In the genomic region with DNA sequence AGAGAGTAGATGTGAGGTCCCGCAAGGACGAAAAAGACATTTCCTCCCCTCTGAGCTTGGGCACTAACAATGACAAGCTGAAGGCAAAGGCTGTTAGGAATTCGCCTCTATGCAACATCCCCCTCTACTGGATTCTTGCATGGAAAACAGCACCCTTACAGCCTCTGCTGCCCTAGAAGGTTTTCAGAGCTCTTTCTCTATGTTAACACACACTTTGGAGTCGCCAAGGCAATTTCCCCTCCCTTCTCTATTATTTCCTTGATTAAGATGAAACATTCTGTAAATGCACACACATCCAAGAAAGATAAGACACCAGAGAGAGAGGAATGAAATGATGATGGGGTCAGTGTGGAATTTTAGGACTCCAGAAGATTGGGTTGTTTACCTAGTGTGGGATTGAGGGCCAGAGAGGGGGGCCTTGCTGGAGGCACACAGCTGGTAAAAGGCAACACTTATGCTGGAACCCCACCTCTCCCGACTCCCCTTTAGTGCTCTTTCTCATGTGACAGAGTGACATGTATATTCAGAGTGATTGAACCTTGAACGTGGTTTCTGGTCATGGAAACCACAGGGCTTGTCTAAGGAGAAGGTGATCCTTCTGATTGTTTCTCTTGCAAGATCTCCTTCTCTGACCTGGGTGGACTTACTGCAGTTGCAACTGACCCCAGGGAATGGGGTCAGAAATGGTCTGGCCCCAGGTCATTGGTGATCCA, we compare ENCODE assay signal across 8 cellular contexts.
DNase-seq lines count a peak whose midpoint lies in the region; ATAC-seq and TF ChIP-seq lines count a peak whose summit lies in the region.

No MANE protein-coding gene starts in this region.

- peak overlapping the region; percentile 24 for H3K4me3 Mint-ChIP-seq in chondrocyte (ENCODE audit: unreplicated experiment)
- H3K4me3 Mint-ChIP-seq in stimulated activated naive B cell treated with anti-CD40 and anti-IgM and Interleukin-4, amounts not matched to agents 10 μg/mL and 1 μg/mL and 100 μg/mL, for 72 hours = no peak overlapping the region

- peak; percentile 96 for TF ChIP-seq CTCF in chondrocyte (IDR thresholded peaks at IDR 0.05)

- CTCF ChIA-PET in HEK293T (lab: Yijun Ruan, JAX) = interaction anchor here (0.5 to 1.9 kb wide), 27 partner anchors 11 to 1239 kb away, joined by 3 to 9 read pairs (median 4); a partner anchor contains a TSS

- POLR2A ChIA-PET in HEK293T (lab: Yijun Ruan, JAX) = interaction anchor here (1.4 to 1.8 kb wide), 2 partner anchors 295 to 337 kb away, joined by 6 to 12 read pairs; a partner anchor contains a TSS

- no peaks in the 10 kb centered on the region for H3K9me3 Mint-ChIP-seq in chondrocyte (ENCODE audit: low read depth)
- no peaks in the 10 kb centered on the region for H3K9me3 Mint-ChIP-seq in stimulated activated naive B cell treated with anti-CD40 and anti-IgM and Interleukin-4, amounts not matched to agents 10 μg/mL and 1 μg/mL and 100 μg/mL, for 72 hours

- DNase-seq in DMS79 treated with DMSO at 0.1 percent for 48 hours (lab: John Stamatoyannopoulos, UW) (peak; percentile 71), HEK293T (ENCODE audit: extremely low spot score) (peak; percentile 76), NCI-H2081 treated with DMSO at 0.1 percent for 48 hours (lab: John Stamatoyannopoulos, UW) (peak; percentile 16), UCSD-AML1 (lab: John Stamatoyannopoulos, UW; ENCODE audit: unreplicated experiment) (peak; percentile 27), chondrocyte (ENCODE audit: low spot score) (no peak), kidney glomerular epithelial cell (lab: John Stamatoyannopoulos, UW) (peak; percentile 79)
- peak; percentile 31 for DNase-seq in stimulated activated naive B cell treated with anti-CD40 and anti-IgM and Interleukin-4, amounts not matched to agents 10 μg/mL and 1 μg/mL and 100 μg/mL, for 72 hours

- peak; percentile 61 to 67 for ATAC-seq in stimulated activated naive B cell treated with anti-CD40 and anti-IgM and Interleukin-4, amounts not matched to agents 10 μg/mL and 1 μg/mL and 100 μg/mL, for 72 hours (replicated peaks)
- no peak for ATAC-seq in HG02571 (IDR thresholded peaks at IDR 0.05; ENCODE audit: unreplicated experiment)

- peak overlapping the region; percentile 37 for H3K27ac Mint-ChIP-seq in chondrocyte (ENCODE audit: unreplicated experiment)
- H3K27ac Mint-ChIP-seq in stimulated activated naive B cell treated with anti-CD40 and anti-IgM and Interleukin-4, amounts not matched to agents 10 μg/mL and 1 μg/mL and 100 μg/mL, for 72 hours = peak overlapping the region; percentile 5

- H3K36me3 Mint-ChIP-seq in chondrocyte (ENCODE audit: low read depth) = no peaks in the 10 kb centered on the region
- H3K36me3 Mint-ChIP-seq in stimulated activated naive B cell treated with anti-CD40 and anti-IgM and Interleukin-4, amounts not matched to agents 10 μg/mL and 1 μg/mL and 100 μg/mL, for 72 hours = no peaks in the 10 kb centered on the region

- peaks cover 46% of the 10 kb centered on the region for H3K4me1 Mint-ChIP-seq in chondrocyte (ENCODE audit: low read depth)
- H3K4me1 Mint-ChIP-seq in stimulated activated naive B cell treated with anti-CD40 and anti-IgM and Interleukin-4, amounts not matched to agents 10 μg/mL and 1 μg/mL and 100 μg/mL, for 72 hours = peaks cover 25 to 39% of the 10 kb centered on the region in 2 donors

- no peaks in the 10 kb centered on the region for H3K27me3 Mint-ChIP-seq in chondrocyte (ENCODE audit: low read depth)
- H3K27me3 Mint-ChIP-seq in stimulated activated naive B cell treated with anti-CD40 and anti-IgM and Interleukin-4, amounts not matched to agents 10 μg/mL and 1 μg/mL and 100 μg/mL, for 72 hours = peaks cover 16 to 17% of the 10 kb centered on the region in 2 donors

TF ChIP-seq in HEK293T, 16 proteins besides CTCF, POLR2A, EP300 and RAD21:
- no peak for TF ChIP-seq HDGF (IDR thresholded peaks at IDR 0.05; ENCODE audit: borderline replicate concordance)
- TF ChIP-seq L3MBTL2 (conservative IDR thresholded peaks at IDR 0.05) = no peak
- TF ChIP-seq CTBP1 (IDR thresholded peaks at IDR 0.05; ENCODE audit: borderline replicate concordance) = no peak
